ENCODE assay signal across 8 cellular contexts in the genomic region with DNA sequence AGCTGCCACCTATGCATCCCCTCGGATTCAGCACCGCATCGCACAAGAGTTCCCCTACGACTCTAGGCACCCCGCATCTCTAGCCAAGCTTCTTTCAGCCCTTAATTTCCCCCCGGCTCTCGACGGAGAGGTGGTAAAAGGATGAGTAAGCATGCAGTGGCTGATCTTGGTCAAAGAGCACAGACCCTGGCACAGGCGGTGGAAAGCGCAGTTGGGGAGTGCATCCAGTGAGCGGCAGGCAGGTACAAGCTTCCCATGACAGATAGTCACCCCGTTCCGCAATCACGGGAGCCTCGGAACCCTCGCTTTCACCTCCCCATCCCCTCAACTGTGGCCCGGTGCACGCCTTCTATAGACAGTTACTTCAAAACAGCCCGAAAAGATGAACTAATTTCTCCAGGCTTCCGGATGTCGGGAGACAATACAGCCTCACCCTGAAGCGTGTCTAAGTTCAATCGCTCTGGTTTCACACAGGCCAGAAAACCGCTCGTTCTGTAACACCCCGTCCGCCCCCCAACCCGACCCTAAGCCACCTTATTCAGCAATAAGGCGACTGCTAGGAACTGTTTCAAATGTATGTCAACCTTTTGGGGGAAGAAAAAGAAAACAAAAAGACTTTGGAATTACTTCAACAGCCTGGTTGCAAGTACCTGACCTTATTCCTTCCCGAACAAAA. TPM values are rescaled to one million over a fixed set of nuclear protein-coding genes. Genes with fewer than 3 reads are reported as not detected.
DNase-seq lines count a peak whose midpoint lies in the region; ATAC-seq lines count a peak whose summit lies in the region.

No MANE protein-coding gene starts in this region.

- no peak overlapping the region for H3K23ac ChIP-seq in mesenchymal stem cell (ENCODE audit: low read length in 2 of 2)

- peak overlapping the region; percentile 90 for H3K27ac ChIP-seq in CD4-positive, CD25-positive, alpha-beta regulatory T cell (ENCODE audit: insufficient read depth, low read length, poor library complexity, severe bottlenecking)
- H3K27ac ChIP-seq in KOPT-K1 (ENCODE audit: low read depth, low read length, poor library complexity, severe bottlenecking) (peak overlapping the region; percentile 96), mesenchymal stem cell (ENCODE audit: low read length, poor library complexity, severe bottlenecking) (peak overlapping the region; percentile 74)

- H2BK5ac ChIP-seq in mesenchymal stem cell (ENCODE audit: low read depth, low read length, poor library complexity, severe bottlenecking), result peak overlapping the region; percentile 59

- peaks cover 43% of the 10 kb centered on the region for H3K4me1 ChIP-seq in CD4-positive, CD25-positive, alpha-beta regulatory T cell (ENCODE audit: control insufficient read depth, insufficient read depth, low read length, poor library complexity, severe bottlenecking)
- peaks cover 10% of the 10 kb centered on the region for H3K4me1 ChIP-seq in mesenchymal stem cell (ENCODE audit: control insufficient read depth, insufficient read depth, low read depth, low read length)

- H3K36me3 Mint-ChIP-seq in CD4-positive, CD25-positive, alpha-beta regulatory T cell, result no peaks in the 10 kb centered on the region

- H3K9ac ChIP-seq in mesenchymal stem cell (ENCODE audit: low read length), result peak overlapping the region; percentile 98

- H3K9me3 ChIP-seq in CD4-positive, CD25-positive, alpha-beta regulatory T cell (ENCODE audit: control insufficient read depth in 2 of 2, low read length in 2 of 2), result no peaks in the 10 kb centered on the region
- peaks cover 27% of the 10 kb centered on the region for H3K9me3 ChIP-seq in KOPT-K1 (ENCODE audit: insufficient read depth, low read length, poor library complexity, severe bottlenecking)
- H3K9me3 ChIP-seq in mesenchymal stem cell (ENCODE audit: control insufficient read depth, low read length), result no peaks in the 10 kb centered on the region

- no peak overlapping the region for H2BK15ac ChIP-seq in mesenchymal stem cell (ENCODE audit: low read depth, poor library complexity, severe bottlenecking)

- H4K8ac ChIP-seq in mesenchymal stem cell (ENCODE audit: low read length), result no peak overlapping the region

- peak overlapping the region in 1 of 2 experiments; percentile 4 for H3K14ac ChIP-seq in mesenchymal stem cell (ENCODE audit: low read length in 2 of 2)

- H2BK12ac ChIP-seq in mesenchymal stem cell (ENCODE audit: low read length in 2 of 2), result peak overlapping the region in 1 of 2 experiments; percentile 51

- H3K36me3 ChIP-seq in CD4-positive, CD25-positive, alpha-beta regulatory T cell (ENCODE audit: control insufficient read depth, insufficient read depth, low read length), result no peaks in the 10 kb centered on the region
- H3K36me3 ChIP-seq in KOPT-K1 (ENCODE audit: insufficient read depth, low read length) (peaks cover 28% of the 10 kb centered on the region; the same call in 1 of the 2 replicates), mesenchymal stem cell (ENCODE audit: control insufficient read depth in 1 of 2, insufficient read depth in 2 of 2, low read depth in 1 of 2, low read length in 2 of 2) (peaks cover 0 to 3% of the 10 kb centered on the region in 2 experiments)

- H3K27me3 ChIP-seq in CD4-positive, CD25-positive, alpha-beta regulatory T cell (ENCODE audit: control insufficient read depth, insufficient read depth, low read length), result no peaks in the 10 kb centered on the region
- H3K27me3 ChIP-seq in mesenchymal stem cell (ENCODE audit: control insufficient read depth in 1 of 2, insufficient read depth in 1 of 2, low read length in 2 of 2), result no peaks in the 10 kb centered on the region

- H3K27me3 Mint-ChIP-seq in CD4-positive, CD25-positive, alpha-beta regulatory T cell, result peaks cover 8% of the 10 kb centered on the region

- H2AK5ac ChIP-seq in mesenchymal stem cell (ENCODE audit: low read length, severe bottlenecking), result no peak overlapping the region

- no peaks in the 10 kb centered on the region for H3K79me1 ChIP-seq in mesenchymal stem cell (replicated peaks; ENCODE audit: low read length, poor library complexity, severe bottlenecking)

- peak overlapping the region; percentile 92 to 95 (median 93) for H3K27ac Mint-ChIP-seq in CD4-positive, CD25-positive, alpha-beta regulatory T cell

- no peak overlapping the region for H4K91ac ChIP-seq in mesenchymal stem cell (ENCODE audit: low read length)

- peaks cover 0 to 1% (median 0%) of the 10 kb centered on the region in 7 donors for H3K9me3 Mint-ChIP-seq in CD4-positive, CD25-positive, alpha-beta regulatory T cell

- under 1% methylated on average over 20 of the region's 30 CpGs for WGBS in mesenchymal stem cell

- peak; percentile 21 to 77 (median 35) for DNase-seq in CD4-positive, CD25-positive, alpha-beta regulatory T cell
- DNase-seq in activated CD4-positive, alpha-beta T cell treated with anti-CD3 and anti-CD28 coated beads, Interleukin-2, amount 50 U/mL, for 4 hours, result peak; percentile 56 to 60
- peak; percentile 58 for DNase-seq in ecto neural progenitor cell (ENCODE audit: low spot score)
- peak; percentile 56 for DNase-seq in mesenchymal stem cell
- peak; percentile 19 to 43 for DNase-seq in stimulated activated CD8-positive, alpha-beta memory T cell treated with anti-CD3 and anti-CD28 coated beads, Interleukin-15, amount 100 ng/mL, for 4 hours (ENCODE audit: low read depth in 2 of 2)

- peaks cover 23 to 56% (median 46%) of the 10 kb centered on the region in 4 donors for H3K4me1 Mint-ChIP-seq in CD4-positive, CD25-positive, alpha-beta regulatory T cell

- peak overlapping the region; percentile 92 to 95 (median 94) for H3K4me3 Mint-ChIP-seq in CD4-positive, CD25-positive, alpha-beta regulatory T cell

- H3K4me3 ChIP-seq in CD4-positive, CD25-positive, alpha-beta regulatory T cell (ENCODE audit: low read depth, low read length), result peak overlapping the region; percentile 95
- peak overlapping the region; percentile 89 to 95 for H3K4me3 ChIP-seq in mesenchymal stem cell (ENCODE audit: insufficient read depth in 1 of 2, low read depth in 1 of 2, low read length in 2 of 2)

- no peak overlapping the region for H2AFZ ChIP-seq in mesenchymal stem cell (ENCODE audit: low read depth, low read length)

- no peak for ATAC-seq in CD4-positive, CD25-positive, alpha-beta regulatory T cell (ENCODE audit: low read depth in 2 of 2)
- no peak for ATAC-seq in GM21528 (IDR thresholded peaks at IDR 0.05; ENCODE audit: low FRiP score, unreplicated experiment)
- no peak for ATAC-seq in GM19328 (IDR thresholded peaks at IDR 0.05; ENCODE audit: unreplicated experiment)

- peak overlapping the region; percentile 38 for H3K4me2 ChIP-seq in mesenchymal stem cell (ENCODE audit: low read length, poor library complexity, severe bottlenecking)

- peak overlapping the region; percentile 46 to 87 for H3K18ac ChIP-seq in mesenchymal stem cell (ENCODE audit: low read depth in 1 of 2, low read length in 2 of 2)

- peak overlapping the region; percentile 90 for H2BK120ac ChIP-seq in mesenchymal stem cell (ENCODE audit: low read depth, low read length)

- H3K4ac ChIP-seq in mesenchymal stem cell (ENCODE audit: low read depth in 1 of 2, low read length in 2 of 2), result peak overlapping the region in 1 of 2 experiments; percentile 95

RNA-seq across cellular contexts. Expression of gene RHEB, which starts 1.5 kb away (rescaled TPM):
- 51.3 TPM for total RNA-seq in CD4-positive, CD25-positive, alpha-beta regulatory T cell
- polyA plus RNA-seq in CD4-positive, CD25-positive, alpha-beta regulatory T cell, result 10 to 100 TPM; 64.8 to 72.6 (median 67.4) TPM
- 87.3 TPM for polyA plus RNA-seq in mesenchymal stem cell (2013, experiment 1 of 2)
- polyA plus RNA-seq in mesenchymal stem cell (2013, experiment 2 of 2), result 88.1 TPM
